ENCODE assay signal across 8 cellular contexts in genomic region chr1:156571959-156572662, GRCh38. TPM values are rescaled to one million over a fixed set of nuclear protein-coding genes. Genes with fewer than 3 reads are reported as not detected.
DNase-seq lines count a peak whose midpoint lies in the region; TF ChIP-seq lines count a peak whose summit lies in the region.

Gene IQGAP3, minus strand, starts transcription at chr1:156572565. Its CDS starts 36 bp downstream, at chr1:156572529.

- no peak within 1 kb of the TSS for H2AK5ac ChIP-seq in mesendoderm (ENCODE audit: low read length)

- H3K4me1 ChIP-seq in NT2/D1 (ENCODE audit: insufficient read depth, insufficient read length) (no peaks in the 10 kb centered on the region), endodermal cell (ENCODE audit: control insufficient read depth, insufficient read depth, low read length) (no peaks in the 10 kb centered on the region), mesendoderm (ENCODE audit: control insufficient read depth, low read depth, low read length) (peaks cover 4% of the 10 kb centered on the region)

- H3K4me3 Mint-ChIP-seq in endodermal cell = peak within 1 kb of the TSS; percentile 91

- H3K27me3 Mint-ChIP-seq in endodermal cell (ENCODE audit: insufficient read depth) = peaks cover 5% of the 10 kb centered on the region

- in situ Hi-C loops in ACHN (cut with HindIII; ENCODE audit: low pct_ligation_motif_present, low pct_unique_long_range_greater_than_20kb, low sequenced_read_pairs) = no loop called here

- no peaks in the 10 kb centered on the region for H3K9me3 Mint-ChIP-seq in endodermal cell

- peaks cover 13% of the 10 kb centered on the region for H3K4me1 Mint-ChIP-seq in endodermal cell

- H4K5ac ChIP-seq in mesendoderm (ENCODE audit: low read length) = no peak within 1 kb of the TSS

- H3K23ac ChIP-seq in mesendoderm (ENCODE audit: low read length) = no peak within 1 kb of the TSS

- 0 to 1% methylated on average over 21 to 38 of the region's 38 CpGs for WGBS in endodermal cell (ENCODE audit: insufficient coverage in 1 of 2, insufficient read length in 1 of 2), 2 experiments
- WGBS in mesendoderm (ENCODE audit: extremely low coverage, insufficient coverage, low lambda C conversion rate) = no CpG with 5 or more reads among the region's 38 CpGs

- no peak within 1 kb of the TSS for H2BK5ac ChIP-seq in mesendoderm (ENCODE audit: low read length)

- H3K27me3 ChIP-seq in NT2/D1 (ENCODE audit: insufficient read depth, insufficient read length) (peaks cover 7% of the 10 kb centered on the region), endodermal cell (ENCODE audit: control insufficient read depth, insufficient read depth, low read length, poor library complexity, severe bottlenecking) (no peaks in the 10 kb centered on the region), mesendoderm (ENCODE audit: insufficient read depth, low read length, poor library complexity) (no peaks in the 10 kb centered on the region)

- H3K27ac ChIP-seq in endodermal cell (ENCODE audit: low read depth, low read length) = no peak within 1 kb of the TSS
- H3K27ac ChIP-seq in mesendoderm (ENCODE audit: low read depth, low read length) = no peak within 1 kb of the TSS

- TF ChIP-seq CTCF in endodermal cell (conservative IDR thresholded peaks at IDR 0.05) = no peak

- H3K4me3 ChIP-seq in NT2/D1 (ENCODE audit: insufficient read length, low read depth) = peak within 1 kb of the TSS; percentile 89
- H3K4me3 ChIP-seq in endodermal cell (ENCODE audit: low read length) = peak within 1 kb of the TSS; percentile 96
- H3K4me3 ChIP-seq in mesendoderm (ENCODE audit: low read length) = peak within 1 kb of the TSS; percentile 75

- no peak within 1 kb of the TSS for H3K4ac ChIP-seq in mesendoderm (ENCODE audit: low read depth, low read length)

- H3K36me3 ChIP-seq in NT2/D1 (ENCODE audit: insufficient read depth, insufficient read length, low read length) (peaks cover 28% of the 10 kb centered on the region), endodermal cell (ENCODE audit: control insufficient read depth, insufficient read depth, low read length) (peaks cover 19% of the 10 kb centered on the region), mesendoderm (ENCODE audit: control insufficient read depth, insufficient read depth, low read length) (no peaks in the 10 kb centered on the region)

- H3K27ac Mint-ChIP-seq in endodermal cell = peak within 1 kb of the TSS; percentile 79

- peak; percentile 91 for DNase-seq in ACHN
- DNase-seq in GM19238 (ENCODE audit: insufficient read length, low spot score) = peak; percentile 98
- DNase-seq in HT1080 (ENCODE audit: low read depth) = peak; percentile 73
- peak; percentile 81 for DNase-seq in NT2/D1 (ENCODE audit: low read depth, low spot score)
- DNase-seq in activated CD8-positive, alpha-beta memory T cell treated with anti-CD3 and anti-CD28 coated beads for 48 hours (ENCODE audit: low read depth in 2 of 3, low spot score in 2 of 3) = peak in 2 of 3 experiments; percentile 38 to 44
- peak; percentile 97 for DNase-seq in endodermal cell
- DNase-seq in mesendoderm = peak; percentile 90
- DNase-seq in stimulated activated CD4-positive, alpha-beta T cell treated with anti-CD3 and anti-CD28 coated beads, TNF-alpha, amount 100 ng/mL, for 48 hours (ENCODE audit: low read depth in 3 of 3) = peak; percentile 56 to 67 (median 60)

- H2BK15ac ChIP-seq in mesendoderm (replicated peaks; ENCODE audit: low read depth) = no peak within 1 kb of the TSS

- H3K79me2 ChIP-seq in mesendoderm (ENCODE audit: control insufficient read depth, insufficient read depth, low read length) = peaks cover 4% of the 10 kb centered on the region

- peak within 1 kb of the TSS; percentile 26 for H3K4me2 ChIP-seq in mesendoderm (ENCODE audit: low read length)

- H3K9me3 ChIP-seq in NT2/D1 (ENCODE audit: insufficient read depth, low read length) = no peaks in the 10 kb centered on the region
- no peaks in the 10 kb centered on the region for H3K9me3 ChIP-seq in endodermal cell (ENCODE audit: control insufficient read depth, low read length)

- no peak within 1 kb of the TSS for H2BK120ac ChIP-seq in mesendoderm (ENCODE audit: low read depth, low read length)

- H3K79me1 ChIP-seq in mesendoderm (ENCODE audit: low read length) = peaks cover 5% of the 10 kb centered on the region

- H3K36me3 Mint-ChIP-seq in endodermal cell (ENCODE audit: low read depth) = peaks cover 11% of the 10 kb centered on the region

- peak within 1 kb of the TSS; percentile 30 for H3K18ac ChIP-seq in mesendoderm (ENCODE audit: low read length)

- H3K9ac ChIP-seq in NT2/D1 (ENCODE audit: insufficient read length, low read depth) (peak within 1 kb of the TSS; percentile 87), endodermal cell (ENCODE audit: extremely low read depth, low read length, poor library complexity, severe bottlenecking) (peak within 1 kb of the TSS; percentile 8), mesendoderm (ENCODE audit: low read length) (peak within 1 kb of the TSS; percentile 83)

- no peak within 1 kb of the TSS for H4K8ac ChIP-seq in mesendoderm (ENCODE audit: low read depth, low read length)

- H3K56ac ChIP-seq in mesendoderm (ENCODE audit: low read length) = peak within 1 kb of the TSS; percentile 95

RNA-seq across cellular contexts. Expression of gene IQGAP3, which starts in this region (rescaled TPM):
- total RNA-seq in HT1080 (2014; rRNA removed; shearing (Covaris generic)) = 39.5 and 41.8 TPM in 2 replicates
- 14.8 and 16.1 TPM in 2 replicates for polyA plus RNA-seq in HT1080 (2015; cell fraction: cytosol; rRNA removed)
- 186 and 199 TPM in 2 replicates for polyA plus RNA-seq in HT1080 (2015; cell fraction: nucleus; rRNA removed)
- total RNA-seq in endodermal cell = 10 to 100 TPM; 28.6 to 36.9 TPM
- 28.9 TPM for polyA plus RNA-seq in endodermal cell (2013, experiment 1 of 2)
- 28.9 TPM for polyA plus RNA-seq in endodermal cell (2013, experiment 2 of 2)
- 9.4 TPM for polyA plus RNA-seq in mesendoderm (2013, experiment 1 of 2)
- 9.5 TPM for polyA plus RNA-seq in mesendoderm (2013, experiment 2 of 2)

Comparison
In these comparisons a context has a peak if more than half of its experiments do, and no peak if none do; other contexts are left out.
1. DNase-seq: peak in every context shown above with its lines; median percentile 98 in GM19238; 97 in endodermal cell; 91 in ACHN; 90 in mesendoderm; 81 in NT2/D1; 73 in HT1080; 60 in stimulated activated CD4-positive, alpha-beta T cell treated with anti-CD3 and anti-CD28 coated beads, TNF-alpha, amount 100 ng/mL, for 48 hours; 41 in activated CD8-positive, alpha-beta memory T cell treated with anti-CD3 and anti-CD28 coated beads for 48 hours.
2. H3K9ac ChIP-seq: peak in every context shown above with its lines; median percentile 87 in NT2/D1; 83 in mesendoderm; 8 in endodermal cell.